1 cellular context compared by ENCODE assay signal in genomic region chr1:225768662-225769426, GRCh38.
TF ChIP-seq lines count a peak whose summit lies in the region.

No MANE protein-coding gene starts in this region.

TF ChIP-seq in HepG2, 621 proteins besides CTCF, POLR2A, EP300 and RAD21 (continues in another document):
- TF ChIP-seq NR2F6 (IDR thresholded peaks at IDR 0.05) (no peak), NR2F6 (CRISPR knock-in tag; IDR thresholded peaks at IDR 0.05) (peak; percentile 53; the same call in 1 of the 2 replicates), ZBTB20 (CRISPR knock-in tag; IDR thresholded peaks at IDR 0.05; ENCODE audit: borderline replicate concordance, low read depth) (no peak), MIER3 (CRISPR knock-in tag; IDR thresholded peaks at IDR 0.05; ENCODE audit: borderline replicate concordance) (peak; percentile 41; the same call in 1 of the 2 replicates), ZGPAT (CRISPR knock-in tag; IDR thresholded peaks at IDR 0.05) (0 out of 2 replicates have a peak, but pooled peaks have one; percentile 33), ZKSCAN8 (CRISPR knock-in tag; IDR thresholded peaks at IDR 0.05; ENCODE audit: borderline replicate concordance) (0 out of 2 replicates have a peak, but pooled peaks have one; percentile 34), NFRKB (IDR thresholded peaks at IDR 0.05) (no peak), THRA (CRISPR knock-in tag; IDR thresholded peaks at IDR 0.05; ENCODE audit: borderline replicate concordance) (peak; percentile 76; the same call in 1 of the 2 replicates), CCDC6 (CRISPR knock-in tag; IDR thresholded peaks at IDR 0.05) (no peak), KDM1A (CRISPR knock-in tag; IDR thresholded peaks at IDR 0.05) (no peak), ZNF292 (CRISPR knock-in tag; IDR thresholded peaks at IDR 0.05; ENCODE audit: borderline replicate concordance, low read depth) (peak; percentile 26; the same call in 1 of the 2 replicates), TRIM22 (IDR thresholded peaks at IDR 0.05) (no peak), SIX4 (CRISPR knock-in tag; IDR thresholded peaks at IDR 0.05) (no peak), THAP11 (CRISPR knock-in tag; IDR thresholded peaks at IDR 0.05) (no peak), SAP130 (CRISPR knock-in tag; IDR thresholded peaks at IDR 0.05; ENCODE audit: low read depth) (peak; percentile 73), TEAD3 (CRISPR knock-in tag; optimal IDR thresholded peaks at IDR 0.05; ENCODE audit: borderline replicate concordance) (peak; percentile 80), SMC3 (IDR thresholded peaks at IDR 0.05; ENCODE audit: low read length) (peak; percentile 16; the same call in 1 of the 2 replicates), ZNF7 (CRISPR knock-in tag; IDR thresholded peaks at IDR 0.05) (0 out of 2 replicates have a peak, but pooled peaks have one; percentile 39), HNF4A (CRISPR knock-in tag; IDR thresholded peaks at IDR 0.05) (peak; percentile 59), FOXA1 (IDR thresholded peaks at IDR 0.05) (no peak), FOXA1 (CRISPR knock-in tag; IDR thresholded peaks at IDR 0.05) (peak; percentile 67), FOXP4 (CRISPR knock-in tag; IDR thresholded peaks at IDR 0.05) (peak; percentile 63), E2F5 (CRISPR knock-in tag; conservative IDR thresholded peaks at IDR 0.05) (0 out of 2 replicates have a peak, but pooled peaks have one; percentile 11), BRD4 (CRISPR knock-in tag; IDR thresholded peaks at IDR 0.05) (0 out of 2 replicates have a peak, but pooled peaks have one; percentile 43), ADNP (CRISPR knock-in tag; IDR thresholded peaks at IDR 0.05) (no peak), RARA (CRISPR knock-in tag; IDR thresholded peaks at IDR 0.05) (0 out of 2 replicates have a peak, but pooled peaks have one; percentile 41), POLR2G (IDR thresholded peaks at IDR 0.05; ENCODE audit: low read depth, low read length) (peak; percentile 42; the same call in 1 of the 2 replicates), ARID4A (CRISPR knock-in tag; IDR thresholded peaks at IDR 0.05; ENCODE audit: borderline replicate concordance) (peak; percentile 53; the same call in 1 of the 2 replicates), ZNF792 (CRISPR knock-in tag; IDR thresholded peaks at IDR 0.05) (0 out of 2 replicates have a peak, but pooled peaks have one; percentile 15), PHF5A (CRISPR knock-in tag; IDR thresholded peaks at IDR 0.05; ENCODE audit: low read depth, unreplicated experiment) (peak; percentile 39), ZNF512B (CRISPR knock-in tag; IDR thresholded peaks at IDR 0.05; ENCODE audit: borderline replicate concordance) (no peak), ZNF343 (CRISPR knock-in tag; IDR thresholded peaks at IDR 0.05) (0 out of 2 replicates have a peak, but pooled peaks have one; percentile 11), FOSL2 (CRISPR knock-in tag; IDR thresholded peaks at IDR 0.05) (peak; percentile 52), ZNF609 (CRISPR knock-in tag; IDR thresholded peaks at IDR 0.05; ENCODE audit: borderline replicate concordance) (peak; percentile 29; the same call in 1 of the 2 replicates), NFYB (CRISPR knock-in tag; IDR thresholded peaks at IDR 0.05) (peak; percentile 52), NFKB2 (CRISPR knock-in tag; IDR thresholded peaks at IDR 0.05; ENCODE audit: borderline replicate concordance) (no peak), ZNF260 (CRISPR knock-in tag; IDR thresholded peaks at IDR 0.05; ENCODE audit: borderline replicate concordance, low read depth) (no peak), RFXANK (CRISPR knock-in tag; IDR thresholded peaks at IDR 0.05) (0 out of 2 replicates have a peak, but pooled peaks have one; percentile 50), NCOA2 (CRISPR knock-in tag; IDR thresholded peaks at IDR 0.05) (peak; percentile 53; the same call in 1 of the 2 replicates), NR2C2 (CRISPR knock-in tag; IDR thresholded peaks at IDR 0.05; ENCODE audit: borderline replicate concordance) (0 out of 2 replicates have a peak, but pooled peaks have one; percentile 27), DRAP1 (CRISPR knock-in tag; IDR thresholded peaks at IDR 0.05) (peak; percentile 54), CEBPB (IDR thresholded peaks at IDR 0.05; ENCODE audit: borderline replicate concordance, low read depth, low read length) (peak; percentile 98)
